Comparison of ENCODE assay signal across 21 cellular contexts in the genomic region with DNA sequence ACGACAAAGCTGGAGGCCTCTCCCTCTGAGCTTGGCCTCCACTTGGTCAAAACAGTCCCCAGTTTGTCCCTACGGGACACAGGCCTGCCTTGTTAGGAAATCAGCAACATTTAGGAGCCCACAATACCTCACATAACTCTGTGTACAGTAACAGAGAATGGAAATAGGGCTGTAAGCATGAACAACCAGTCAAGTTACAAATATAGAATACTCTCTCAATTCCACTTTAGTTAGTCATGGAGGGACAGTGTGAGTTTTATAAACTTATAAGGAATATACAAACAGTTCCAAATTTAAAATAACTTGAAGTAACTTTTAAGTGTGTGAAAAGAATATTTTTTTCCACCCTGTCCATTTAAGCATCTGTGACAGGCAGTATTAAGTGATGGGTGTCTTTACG.
DNase-seq lines count a peak whose midpoint lies in the region; ATAC-seq and TF ChIP-seq lines count a peak whose summit lies in the region.
"Had no signal": no experiment of that assay in that cellular context is flagged by ENCODE, and none has a peak within 500 bp of the region (broad histone marks: within the 10 kb centered on the region; RNA-seq: fewer than 3 reads in every experiment).

No MANE protein-coding gene starts in this region.

- peak; percentile 41 for DNase-seq in LHCN-M2 (ENCODE audit: low read depth)
- no peak for DNase-seq in esophagus squamous epithelium (lab: John Stamatoyannopoulos, UW)
- DNase-seq in NCI-H187 (lab: John Stamatoyannopoulos, UW), result no peak
- DNase-seq in BE2C, result no peak
- DNase-seq: activated CD8-positive, alpha-beta memory T cell treated with anti-CD3 and anti-CD28 coated beads, Interleukin-2, amount 50 U/mL, for 4 hours; activated naive CD4-positive, alpha-beta T cell treated with anti-CD3 and anti-CD28 coated beads for 36 hours; cerebellar nuclear complex; hypothalamus; Karpas-422; naive thymus-derived CD8-positive, alpha-beta T cell; NCI-H1930; NCI-H526; retina; stimulated activated CD4-positive, alpha-beta T cell treated with anti-CD3 and anti-CD28 coated beads, Interleukin-4, amount 100 ng/mL, for 24 hours; T-cell; uterus had no signal

- WGBS in esophagus squamous epithelium, 2 donors, result 59 to 65% methylated on average over 3 of the region's 3 CpGs

- H3K27ac ChIP-seq in ACC112 (ENCODE audit: low read depth, low read length) (peak overlapping the region; percentile 93), esophagus squamous epithelium (peak overlapping the region in 3 of 4 donors; percentile 64 to 79 (median 73)), neutrophil (peak overlapping the region; percentile 92)

- ATAC-seq in HG03565 (IDR thresholded peaks at IDR 0.05; ENCODE audit: unreplicated experiment) (no peak), HG02588 (IDR thresholded peaks at IDR 0.05; ENCODE audit: unreplicated experiment) (no peak)
- ATAC-seq: naive thymus-derived CD8-positive, alpha-beta T cell; T-cell had no signal

- no peak for TF ChIP-seq CTCF in esophagus squamous epithelium (IDR thresholded peaks at IDR 0.05)
- no peak for TF ChIP-seq CTCF in neutrophil (IDR thresholded peaks at IDR 0.05)
- no peak for TF ChIP-seq CTCF in BE2C (IDR thresholded peaks at IDR 0.05; ENCODE audit: low read depth, low read length)

- no peak for TF ChIP-seq POLR2A in esophagus squamous epithelium (IDR thresholded peaks at IDR 0.05)

- H3K4me3 ChIP-seq in ACC112 (ENCODE audit: low read depth, low read length) (no peak overlapping the region), esophagus squamous epithelium (no peak overlapping the region), neutrophil (ENCODE audit: low read depth in 1 of 2, low read length in 1 of 2) (no peak overlapping the region), BE2C (ENCODE audit: low read depth, low read length) (no peak overlapping the region)
- H3K4me3 ChIP-seq: HAP-1, uterus had no signal

- H3K79me2 ChIP-seq in ACC112 (ENCODE audit: control insufficient read depth, insufficient read depth, low read length, unreplicated experiment), result peaks cover 58% of the 10 kb centered on the region

- no peak overlapping the region for H2AFZ ChIP-seq in ACC112 (ENCODE audit: low read length, unreplicated experiment)

- H3K36me3 ChIP-seq in ACC112 (ENCODE audit: insufficient read depth, low read length) (no peaks in the 10 kb centered on the region), esophagus squamous epithelium (no peaks in the 10 kb centered on the region), neutrophil (no peaks in the 10 kb centered on the region), BE2C (no peaks in the 10 kb centered on the region)
- H3K36me3 ChIP-seq: HAP-1, uterus had no signal

- H3K9me3 ChIP-seq in esophagus squamous epithelium, result no peaks in the 10 kb centered on the region
- no peaks in the 10 kb centered on the region for H3K9me3 ChIP-seq in neutrophil
- no peaks in the 10 kb centered on the region for H3K9me3 ChIP-seq in BE2C
- H3K9me3 ChIP-seq: HAP-1, uterus had no signal

- H3K4me1 ChIP-seq in ACC112 (ENCODE audit: control insufficient read depth, insufficient read depth, low read length, unreplicated experiment), result peaks cover 55% of the 10 kb centered on the region
- H3K4me1 ChIP-seq in esophagus squamous epithelium, result peaks cover 10 to 83% (median 41%) of the 10 kb centered on the region in 3 donors
- H3K4me1 ChIP-seq in neutrophil (ENCODE audit: control insufficient read depth in 1 of 2, insufficient read depth in 1 of 2, low read depth in 1 of 2, low read length in 1 of 2), result peaks cover 92 to 95% of the 10 kb centered on the region in 2 experiments
- peaks cover 36% of the 10 kb centered on the region for H3K4me1 ChIP-seq in BE2C

- H3K27me3 ChIP-seq in ACC112 (ENCODE audit: insufficient read depth, low read length) (no peaks in the 10 kb centered on the region), esophagus squamous epithelium (no peaks in the 10 kb centered on the region), neutrophil (no peaks in the 10 kb centered on the region), BE2C (no peaks in the 10 kb centered on the region)
- H3K27me3 ChIP-seq: uterus had no signal

- intact Hi-C loops in esophagus squamous epithelium (cut with DNase I), result no loop called here
